Comparison of ENCODE assay signal across 1 cellular context in genomic region chr17:28895794-28896447, GRCh38.
TF ChIP-seq lines count a peak whose summit lies in the region.

No MANE protein-coding gene starts in this region.

TF ChIP-seq in H1, 55 proteins besides CTCF, POLR2A, EP300 and RAD21:
- TF ChIP-seq GABPA (IDR thresholded peaks at IDR 0.05; ENCODE audit: borderline replicate concordance, insufficient read depth, low read length) (no peak), ATF2 (IDR thresholded peaks at IDR 0.05; ENCODE audit: low read length) (no peak), KDM4A (IDR thresholded peaks at IDR 0.05; ENCODE audit: low read depth, low read length, severe bottlenecking) (no peak), SUZ12 (IDR thresholded peaks at IDR 0.05; ENCODE audit: low read length) (no peak), ATF3 (IDR thresholded peaks at IDR 0.05; ENCODE audit: insufficient read depth, low read depth, low read length) (no peak), CREB1 (IDR thresholded peaks at IDR 0.05) (no peak), RBBP5 (IDR thresholded peaks at IDR 0.05; ENCODE audit: borderline replicate concordance, low read depth, low read length) (no peak)
